18 cellular contexts compared by ENCODE assay signal in the genomic region with DNA sequence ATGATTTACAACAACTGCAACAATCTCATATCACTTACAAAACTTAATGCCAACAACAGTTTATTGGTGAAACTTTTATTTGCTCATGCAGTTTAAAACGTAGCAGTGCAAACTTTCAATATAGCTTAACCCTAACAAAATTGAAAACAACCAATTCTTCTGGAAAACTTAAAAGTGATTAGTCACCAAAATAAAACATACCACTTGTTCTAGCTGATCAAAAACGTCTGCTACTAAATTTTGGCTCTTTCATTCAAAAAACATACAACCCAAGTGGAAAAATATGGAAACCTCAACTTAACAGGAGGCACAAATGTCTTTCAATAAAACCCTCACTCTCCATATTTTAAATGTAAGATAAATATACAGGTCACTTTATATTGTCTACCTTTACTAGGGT. TPM values are rescaled to one million over a fixed set of nuclear protein-coding genes. Genes with fewer than 3 reads are reported as not detected.
DNase-seq lines count a peak whose midpoint lies in the region; ATAC-seq, FAIRE-seq and TF ChIP-seq lines count a peak whose summit lies in the region.
"Had no signal": no experiment of that assay in that cellular context is flagged by ENCODE, and none has a peak within 500 bp of the region (broad histone marks: within the 10 kb centered on the region; RNA-seq: fewer than 3 reads in every experiment).

No MANE protein-coding gene starts in this region.

- no peaks in the 10 kb centered on the region for H4K20me1 ChIP-seq in endothelial cell of umbilical vein (replicated peaks; ENCODE audit: control insufficient read depth, extremely low read depth, insufficient read depth, low read length)

- H3K27ac ChIP-seq in endothelial cell of umbilical vein (ENCODE audit: insufficient read depth, low read depth, low read length), result no peak overlapping the region
- H3K27ac ChIP-seq: C4-2B had no signal

- no peak for TF ChIP-seq POLR2A in endothelial cell of umbilical vein (IDR thresholded peaks at IDR 0.05; ENCODE audit: low read depth, low read length)

- FAIRE-seq in endothelial cell of umbilical vein (lab: Jason Lieb, UNC), result no peak
- FAIRE-seq: G401.6, GM12892, H1 had no signal

- ATAC-seq in left cardiac atrium (no peak), HG03045 (IDR thresholded peaks at IDR 0.05; ENCODE audit: unreplicated experiment) (no peak)
- ATAC-seq: CD8-positive, alpha-beta T cell had no signal

- CTCF ChIA-PET in endothelial cell of umbilical vein (lab: Charles Lee), result interaction anchor here (1.6 to 2.5 kb wide), 2 partner anchors 8 to 38 kb away, joined by 6 to 8 read pairs; no protein-coding TSS in a partner anchor

- H3K9me3 ChIP-seq in adipocyte (ENCODE audit: control insufficient read depth, low read length), result no peaks in the 10 kb centered on the region
- no peaks in the 10 kb centered on the region for H3K9me3 ChIP-seq in endothelial cell of umbilical vein (replicated peaks; ENCODE audit: control insufficient read depth, insufficient read depth, low read length)
- H3K9me3 ChIP-seq: Caco-2 had no signal

- dilution Hi-C loops in endothelial cell of umbilical vein (cut with MboI; ENCODE audit: extremely low pct_ligation_motif_present, low sequenced_read_pairs), result no loop called here

- no peaks in the 10 kb centered on the region for H3K79me2 ChIP-seq in endothelial cell of umbilical vein (ENCODE audit: control insufficient read depth, insufficient read depth, low read length)

- no peaks in the 10 kb centered on the region for H3K27me3 ChIP-seq in adipocyte (replicated peaks; ENCODE audit: control insufficient read depth, insufficient read depth, low read length)
- no peaks in the 10 kb centered on the region for H3K27me3 ChIP-seq in endothelial cell of umbilical vein (ENCODE audit: control insufficient read depth in 2 of 2, insufficient read depth in 2 of 2, low read length in 2 of 2)

- BruUV-seq in endothelial cell of umbilical vein (replicated peaks; lab: Mats Ljungman, UMichigan), result no TSS peak

- H3K4me1 ChIP-seq in adipocyte (ENCODE audit: control insufficient read depth, insufficient read depth, low read length) (peaks cover 43% of the 10 kb centered on the region), endothelial cell of umbilical vein (ENCODE audit: control insufficient read depth, extremely low read depth, insufficient read depth, low read length) (no peaks in the 10 kb centered on the region)
- H3K4me1 ChIP-seq: Caco-2 had no signal

- TF ChIP-seq CTCF in endothelial cell of umbilical vein (IDR thresholded peaks at IDR 0.05; ENCODE audit: extremely low read depth in 1 of 2, insufficient read depth in 1 of 2, low read depth in 1 of 2, low read length in 2 of 2), result no peak

- peaks cover 47% of the 10 kb centered on the region for H3K36me3 ChIP-seq in adipocyte (ENCODE audit: control insufficient read depth, insufficient read depth, low read length, severe bottlenecking)
- no peaks in the 10 kb centered on the region for H3K36me3 ChIP-seq in endothelial cell of umbilical vein (ENCODE audit: control insufficient read depth in 2 of 2, extremely low read depth in 1 of 2, insufficient read depth in 2 of 2, low read length in 2 of 2)

- DNase-seq in adipocyte (ENCODE audit: low read depth) (peak; percentile 31), endothelial cell of umbilical vein (ENCODE audit: low read depth, low spot score) (peak; percentile 26), fibroblast of peridontal ligament (ENCODE audit: extremely low read depth) (peak; percentile 74), left cardiac atrium (no peak)
- no peak for DNase-seq in stimulated activated CD8-positive, alpha-beta memory T cell treated with anti-CD3 and anti-CD28 coated beads, Interleukin-4, amount 100 ng/mL, for 48 hours
- no peak for DNase-seq in NK-92 treated with Interleukin-12 subunit alpha and Interleukin-12 subunit beta, amount 100 ng/mL, for 24 hours (lab: John Stamatoyannopoulos, UW)
- DNase-seq: Caco-2; CD4-positive, CD25-positive, alpha-beta regulatory T cell; CD8-positive, alpha-beta T cell; DMS153; DND-41; H7; HCEC 1CT had no signal

- H3K9me1 ChIP-seq in endothelial cell of umbilical vein (replicated peaks; ENCODE audit: control insufficient read depth, extremely low read depth, insufficient read depth, low read length), result no peaks in the 10 kb centered on the region

- POLR2A ChIA-PET in endothelial cell of umbilical vein (lab: Charles Lee), result no interaction called here

- no peak overlapping the region for H2AFZ ChIP-seq in endothelial cell of umbilical vein (ENCODE audit: low read depth, low read length)

- H3K9ac ChIP-seq in adipocyte (ENCODE audit: low read length) (no peak overlapping the region), endothelial cell of umbilical vein (replicated peaks; ENCODE audit: extremely low read depth, insufficient read depth, low read length) (no peak overlapping the region)

- intact Hi-C loops in endothelial cell of umbilical vein (cut with micrococcal nuclease) (no loop called here), left cardiac atrium (cut with DNase I) (no loop called here)

- no peak overlapping the region for H3K4me3 ChIP-seq in adipocyte (ENCODE audit: low read length)
- H3K4me3 ChIP-seq in endothelial cell of umbilical vein (replicated peaks in 1 of 3; ENCODE audit: insufficient read depth in 1 of 3, low read depth in 1 of 3, low read length in 3 of 3), result no peak overlapping the region

- H3K4me2 ChIP-seq in endothelial cell of umbilical vein (ENCODE audit: insufficient read depth, low read length), result no peak overlapping the region

TF ChIP-seq in endothelial cell of umbilical vein, 7 proteins besides CTCF, POLR2A, EP300 and RAD21:
- TF ChIP-seq FOS (IDR thresholded peaks at IDR 0.05; ENCODE audit: borderline replicate concordance, insufficient read depth, low read length) (no peak), JUN (IDR thresholded peaks at IDR 0.05; ENCODE audit: borderline replicate concordance, insufficient read depth, insufficient read length, low read depth) (no peak), POLR2AphosphoS5 (IDR thresholded peaks at IDR 0.05; ENCODE audit: insufficient read depth, low read depth, low read length) (no peak), EZH2 (IDR thresholded peaks at IDR 0.05; ENCODE audit: borderline replicate concordance, low read depth, low read length, severe bottlenecking) (no peak), MYC (IDR thresholded peaks at IDR 0.05; ENCODE audit: low read depth, low read length) (no peak)

RNA-seq across cellular contexts. Expression of gene COL12A1, which starts 39.6 kb away (rescaled TPM):
- 89.1 and 102 TPM in 2 replicates for total RNA-seq in endothelial cell of umbilical vein
- 48.5 and 49.9 TPM in 2 replicates for polyA plus RNA-seq in endothelial cell of umbilical vein
- polyA plus RNA-seq in endothelial cell of umbilical vein (2011; cell fraction: cytosol; rRNA removed), result 43.4 and 44.0 TPM in 2 replicates
- polyA plus RNA-seq in endothelial cell of umbilical vein (2011; cell fraction: nucleus; rRNA removed), result 75.2 and 88.8 TPM in 2 replicates
- 42.2 and 57.9 TPM in 2 replicates for polyA plus RNA-seq in endothelial cell of umbilical vein (2012)
- polyA minus RNA-seq in endothelial cell of umbilical vein, result 216 and 284 TPM in 2 replicates
- polyA minus RNA-seq in endothelial cell of umbilical vein (2011; cell fraction: cytosol; rRNA and poly(A)+ RNA removed), result 67.7 TPM
- polyA minus RNA-seq in endothelial cell of umbilical vein (2011; cell fraction: nucleus; rRNA and poly(A)+ RNA removed), result 111 and 183 TPM in 2 replicates
- total RNA-seq in left cardiac atrium, result 10 to 100 TPM; 23.2 to 33.6 TPM
- total RNA-seq: CD8-positive, alpha-beta T cell had no signal
- polyA plus RNA-seq: CD4-positive, CD25-positive, alpha-beta regulatory T cell had no signal

Comparison
In these comparisons a context has a peak if more than half of its experiments do, and no peak if none do; other contexts are left out.
1. DNase-seq: peak in adipocyte (single experiment), endothelial cell of umbilical vein (single experiment) and fibroblast of peridontal ligament (single experiment); none in left cardiac atrium (single experiment), stimulated activated CD8-positive, alpha-beta memory T cell treated with anti-CD3 and anti-CD28 coated beads, Interleukin-4, amount 100 ng/mL, for 48 hours (single experiment) and NK-92 treated with Interleukin-12 subunit alpha and Interleukin-12 subunit beta, amount 100 ng/mL, for 24 hours (single experiment).